In genomic region chr1:29504709-29505410, GRCh38 we compare ENCODE assay signal across 2 cellular contexts.
TF ChIP-seq lines count a peak whose summit lies in the region.

No MANE protein-coding gene starts in this region.

TF ChIP-seq in HepG2, 621 proteins besides CTCF, POLR2A, EP300 and RAD21:
- TF ChIP-seq, protein P1, sequence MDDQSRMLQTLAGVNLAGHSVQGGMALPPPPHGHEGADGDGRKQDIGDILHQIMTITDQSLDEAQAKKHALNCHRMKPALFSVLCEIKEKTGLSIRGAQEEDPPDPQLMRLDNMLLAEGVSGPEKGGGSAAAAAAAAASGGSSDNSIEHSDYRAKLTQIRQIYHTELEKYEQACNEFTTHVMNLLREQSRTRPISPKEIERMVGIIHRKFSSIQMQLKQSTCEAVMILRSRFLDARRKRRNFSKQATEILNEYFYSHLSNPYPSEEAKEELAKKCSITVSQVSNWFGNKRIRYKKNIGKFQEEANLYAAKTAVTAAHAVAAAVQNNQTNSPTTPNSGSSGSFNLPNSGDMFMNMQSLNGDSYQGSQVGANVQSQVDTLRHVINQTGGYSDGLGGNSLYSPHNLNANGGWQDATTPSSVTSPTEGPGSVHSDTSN (CRISPR knock-in tag; IDR thresholded peaks at IDR 0.05; ENCODE audit: borderline replicate concordance): no peak
- peak in 1 of 2 experiments; percentile 17; a peak in 1 of 4 replicates for TF ChIP-seq MAFK (conservative IDR thresholded peaks at IDR 0.05 in 1 of 2, IDR thresholded peaks at IDR 0.05 in 1 of 2; ENCODE audit: low read length in 2 of 2)

TF ChIP-seq in H1, 55 proteins besides CTCF, POLR2A, EP300 and RAD21:
- no peak for TF ChIP-seq SIN3A (conservative IDR thresholded peaks at IDR 0.05 in 1 of 2, IDR thresholded peaks at IDR 0.05 in 1 of 2; ENCODE audit: low read depth in 1 of 2, low read length in 2 of 2)
- no peak for TF ChIP-seq TAF1 (IDR thresholded peaks at IDR 0.05; ENCODE audit: low read depth, low read length)
- TF ChIP-seq ATF2 (IDR thresholded peaks at IDR 0.05; ENCODE audit: low read length): no peak
- TF ChIP-seq SP4 (IDR thresholded peaks at IDR 0.05; ENCODE audit: low read length): no peak
- no peak for TF ChIP-seq KDM1A (IDR thresholded peaks at IDR 0.05; ENCODE audit: borderline replicate concordance, low read length)
- no peak for TF ChIP-seq USF2 (IDR thresholded peaks at IDR 0.05; ENCODE audit: low read length)
- TF ChIP-seq JUN (IDR thresholded peaks at IDR 0.05; ENCODE audit: low read depth, low read length): no peak
- no peak for TF ChIP-seq EZH2 (IDR thresholded peaks at IDR 0.05; ENCODE audit: low read depth, low read length, severe bottlenecking)
- no peak for TF ChIP-seq HDAC2 (IDR thresholded peaks at IDR 0.05; ENCODE audit: borderline replicate concordance in 1 of 2, low read depth in 2 of 2, low read length in 2 of 2)
- TF ChIP-seq NRF1 (IDR thresholded peaks at IDR 0.05; ENCODE audit: low read depth, low read length): no peak
TF ChIP-seq in H1: peak in this region for 0.
